ENCODE assay signal across 12 cellular contexts in genomic region chr6:56802570-56802969, GRCh38.
A peak's percentile ranks its signal among the peaks of the same experiment; 100 is the strongest.
DNase-seq lines count a peak whose midpoint lies in the region; ATAC-seq and TF ChIP-seq lines count a peak whose summit lies in the region.
"Had no signal": no experiment of that assay in that cellular context is flagged by ENCODE, and none has a peak within 500 bp of the region (broad histone marks: within the 10 kb centered on the region; RNA-seq: fewer than 3 reads in every experiment).

No MANE protein-coding gene starts in this region.

- peak overlapping the region; percentile 69 for H3K27ac ChIP-seq in skeletal muscle tissue (ENCODE audit: low read depth, low read length)
- H3K27ac ChIP-seq: KMS-11 had no signal

- DNase-seq in HFF-Myc (ENCODE audit: extremely low read depth, low read depth), result peak; percentile 59
- DNase-seq in NCI-H345 (lab: John Stamatoyannopoulos, UW), result peak; percentile 84
- DNase-seq in choroid plexus epithelial cell (ENCODE audit: low read depth), result peak; percentile 82
- DNase-seq in T-cell, result no peak
- no peak for DNase-seq in retina
- DNase-seq: activated naive CD4-positive, alpha-beta T cell treated with anti-CD3 and anti-CD28 coated beads for 36 hours; erythroblast; stimulated activated CD4-positive, alpha-beta T cell treated with anti-CD3 and anti-CD28 coated beads, Interleukin-2, amount 100 ng/mL, for 24 hours; trophoblast cell had no signal

- peaks cover 30 to 52% (median 38%) of the 10 kb centered on the region in 3 donors for H3K4me1 ChIP-seq in skeletal muscle tissue (ENCODE audit: control insufficient read depth in 3 of 3, insufficient read depth in 3 of 3, low read length in 3 of 3)

- ATAC-seq in HG02938 (IDR thresholded peaks at IDR 0.05; ENCODE audit: unreplicated experiment) (no peak), T-cell (replicated peaks in 1 of 4) (no peak)

- H3K9me3 ChIP-seq in skeletal muscle tissue (ENCODE audit: control insufficient read depth in 3 of 3, low read length in 3 of 3), result no peaks in the 10 kb centered on the region

- CTCF ChIA-PET in T-cell (lab: Charles Lee), result interaction anchor here in 1 of 2 donors (0.6 kb wide), 1 partner anchor 50 kb away, joined by 3 read pairs; no protein-coding TSS in a partner anchor

- no peaks in the 10 kb centered on the region for H3K27me3 ChIP-seq in skeletal muscle tissue (ENCODE audit: control insufficient read depth in 3 of 3, insufficient read depth in 3 of 3, low read length in 3 of 3)

- H3K4me3 ChIP-seq in HFF-Myc (replicated peaks; ENCODE audit: low read depth, low read length), result no peak overlapping the region
- no peak overlapping the region for H3K4me3 ChIP-seq in choroid plexus epithelial cell (ENCODE audit: low read depth, low read length)
- H3K4me3 ChIP-seq in skeletal muscle tissue (ENCODE audit: low read length in 3 of 3), result no peak overlapping the region

- H3K4me3 Mint-ChIP-seq in T-cell, result no peak overlapping the region
- H3K4me3 Mint-ChIP-seq: activated naive CD4-positive, alpha-beta T cell treated with anti-CD3 and anti-CD28 coated beads for 36 hours had no signal

- H3K36me3 Mint-ChIP-seq in T-cell, result no peaks in the 10 kb centered on the region

- H3K4me1 Mint-ChIP-seq in T-cell, result no peaks in the 10 kb centered on the region

- no peaks in the 10 kb centered on the region for H3K9me3 Mint-ChIP-seq in T-cell
- H3K9me3 Mint-ChIP-seq: activated naive CD4-positive, alpha-beta T cell treated with anti-CD3 and anti-CD28 coated beads for 36 hours had no signal

- no peak overlapping the region for H3K9ac ChIP-seq in skeletal muscle tissue (ENCODE audit: low read depth in 1 of 3, low read length in 3 of 3)
- H3K9ac ChIP-seq: KMS-11 had no signal

- no peaks in the 10 kb centered on the region for H3K27me3 Mint-ChIP-seq in T-cell

- no peak overlapping the region for H3K27ac Mint-ChIP-seq in T-cell
- H3K27ac Mint-ChIP-seq: activated naive CD4-positive, alpha-beta T cell treated with anti-CD3 and anti-CD28 coated beads for 36 hours had no signal

- POLR2A ChIA-PET in T-cell (lab: Charles Lee), result no interaction called here

- no peak for TF ChIP-seq CTCF in HFF-Myc (IDR thresholded peaks at IDR 0.05; ENCODE audit: low read depth, low read length, missing control alignments)
- no peak for TF ChIP-seq CTCF in choroid plexus epithelial cell (conservative IDR thresholded peaks at IDR 0.05; ENCODE audit: low read depth, low read length)

- no peaks in the 10 kb centered on the region for H3K36me3 ChIP-seq in skeletal muscle tissue (ENCODE audit: control insufficient read depth in 3 of 3, insufficient read depth in 3 of 3, low read length in 3 of 3)

Comparison
In these comparisons a context has a peak if more than half of its experiments do, and no peak if none do; other contexts are left out.
1. DNase-seq: peak in HFF-Myc (single experiment), NCI-H345 (single experiment) and choroid plexus epithelial cell (single experiment); none in T-cell (0 of 34) and retina (single experiment).